Comparison of ENCODE assay signal across 8 cellular contexts in genomic region chr17:40516581-40517285, GRCh38.
DNase-seq lines count a peak whose midpoint lies in the region; ATAC-seq lines count a peak whose summit lies in the region.

No MANE protein-coding gene starts in this region.

- DNase-seq in SIG-M5 treated with dmso at 0.1 percent for 504 hours (lab: John Stamatoyannopoulos, UW; ENCODE audit: unreplicated experiment): peak; percentile 39
- no peak for DNase-seq in SIG-M5 (lab: John Stamatoyannopoulos, UW)
- DNase-seq in NOMO-1 treated with DMSO at 0.1 percent for 48 hours (lab: John Stamatoyannopoulos, UW; ENCODE audit: unreplicated experiment): peak; percentile 90
- peak; percentile 54 for DNase-seq in activated T-cell treated with anti-CD3 and anti-CD28 coated beads, Interleukin-2, amount 50 U/mL, for 1 hour
- peak in 1 of 2 donors; percentile 56 for DNase-seq in memory B cell (ENCODE audit: low spot score in 2 of 2)
- no peak for DNase-seq in NCI-H1105 treated with DMSO at 0.1 percent for 48 hours (lab: John Stamatoyannopoulos, UW)
- no peak for DNase-seq in putamen (ENCODE audit: low spot score)
- DNase-seq in NCI-H2196 (lab: John Stamatoyannopoulos, UW; ENCODE audit: unreplicated experiment): no peak

- peaks cover 37% of the 10 kb centered on the region for H3K4me1 Mint-ChIP-seq in memory B cell

- no peaks in the 10 kb centered on the region for H3K36me3 Mint-ChIP-seq in memory B cell

- peaks cover 15% of the 10 kb centered on the region for H3K27me3 Mint-ChIP-seq in memory B cell

- H3K9me3 Mint-ChIP-seq in memory B cell: no peaks in the 10 kb centered on the region

- H3K4me3 Mint-ChIP-seq in memory B cell: peak overlapping the region; percentile 47

- peak; percentile 98 for ATAC-seq in memory B cell (ENCODE audit: low read depth)

- H3K27ac Mint-ChIP-seq in memory B cell: peak overlapping the region; percentile 5

Comparison
In these comparisons a context has a peak if more than half of its experiments do, and no peak if none do; other contexts are left out.
1. DNase-seq: peak in SIG-M5 treated with dmso at 0.1 percent for 504 hours (single experiment), NOMO-1 treated with DMSO at 0.1 percent for 48 hours (single experiment) and activated T-cell treated with anti-CD3 and anti-CD28 coated beads, Interleukin-2, amount 50 U/mL, for 1 hour (single experiment); none in SIG-M5 (single experiment), NCI-H1105 treated with DMSO at 0.1 percent for 48 hours (single experiment), putamen (single experiment) and NCI-H2196 (single experiment).